In the genomic region with DNA sequence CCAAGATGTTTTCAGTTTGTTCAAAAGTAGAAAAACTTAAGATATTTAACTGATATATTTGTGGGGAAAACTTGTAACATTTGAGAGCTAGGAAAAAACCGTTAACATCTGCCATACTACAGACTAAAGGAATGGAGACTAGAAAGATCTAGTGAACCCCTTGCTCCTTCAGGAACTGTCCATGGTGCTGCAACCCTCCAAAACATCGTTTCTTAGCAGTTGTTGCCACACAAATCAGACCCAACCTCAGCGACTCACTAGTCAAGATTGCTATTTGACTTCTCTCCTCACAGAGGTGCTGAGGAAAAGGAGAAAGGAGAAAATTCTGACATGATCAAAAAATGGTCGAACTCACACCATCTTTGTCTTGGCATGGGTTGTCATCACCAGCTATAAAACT, we compare ENCODE assay signal across 2 cellular contexts.
TF ChIP-seq lines count a peak whose summit lies in the region.

No MANE protein-coding gene starts in this region.

TF ChIP-seq in endothelial cell of umbilical vein, 7 proteins besides CTCF, POLR2A, EP300 and RAD21:
- TF ChIP-seq GATA2 (IDR thresholded peaks at IDR 0.05; ENCODE audit: insufficient read depth, insufficient read length, low read depth, low read length) = no peak
- no peak for TF ChIP-seq JUN (IDR thresholded peaks at IDR 0.05; ENCODE audit: borderline replicate concordance, insufficient read depth, insufficient read length, low read depth)
- TF ChIP-seq EZH2 (IDR thresholded peaks at IDR 0.05; ENCODE audit: borderline replicate concordance, low read depth, low read length, severe bottlenecking) = no peak
- TF ChIP-seq, protein P1, sequence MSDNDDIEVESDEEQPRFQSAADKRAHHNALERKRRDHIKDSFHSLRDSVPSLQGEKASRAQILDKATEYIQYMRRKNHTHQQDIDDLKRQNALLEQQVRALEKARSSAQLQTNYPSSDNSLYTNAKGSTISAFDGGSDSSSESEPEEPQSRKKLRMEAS (IDR thresholded peaks at IDR 0.05; ENCODE audit: insufficient read depth, insufficient read length) = no peak
- no peak for TF ChIP-seq MYC (IDR thresholded peaks at IDR 0.05; ENCODE audit: low read depth, low read length)
- no peak for TF ChIP-seq FOS (IDR thresholded peaks at IDR 0.05; ENCODE audit: borderline replicate concordance, insufficient read depth, low read length)
- TF ChIP-seq POLR2AphosphoS5 (IDR thresholded peaks at IDR 0.05; ENCODE audit: insufficient read depth, low read depth, low read length) = no peak

TF ChIP-seq in GM12891, 5 proteins besides CTCF, POLR2A, EP300 and RAD21:
- TF ChIP-seq SPI1 (IDR thresholded peaks at IDR 0.05; ENCODE audit: low read depth, low read length) = no peak
- TF ChIP-seq PAX5 (IDR thresholded peaks at IDR 0.05; ENCODE audit: insufficient read depth, low read length, severe bottlenecking) = no peak
- no peak for TF ChIP-seq POU2F2 (IDR thresholded peaks at IDR 0.05; ENCODE audit: low read depth, low read length)
- no peak for TF ChIP-seq TAF1 (IDR thresholded peaks at IDR 0.05; ENCODE audit: low read depth, low read length)
- no peak for TF ChIP-seq POLR2AphosphoS5 (IDR thresholded peaks at IDR 0.05; ENCODE audit: low read depth, low read length)
